9 cellular contexts compared by ENCODE assay signal in the genomic region with DNA sequence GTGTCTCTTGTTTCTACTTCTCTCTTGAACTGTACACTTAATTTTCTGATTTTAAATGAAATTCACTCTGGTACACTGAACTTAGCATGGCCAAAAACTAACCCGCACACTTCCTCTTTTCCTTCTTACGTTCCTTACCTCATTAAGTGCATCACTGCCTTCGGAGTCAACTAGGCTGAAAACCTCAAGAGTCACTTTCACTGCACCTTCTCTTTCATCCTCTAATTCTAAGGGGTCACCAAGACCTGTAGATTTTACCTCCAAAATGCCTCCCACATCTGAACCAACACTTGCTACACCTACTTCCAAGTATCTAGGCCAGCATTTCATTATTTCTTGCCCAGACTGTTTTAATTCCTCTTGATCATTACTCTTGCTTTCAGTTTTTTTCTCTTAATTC. TPM values are rescaled to one million over a fixed set of nuclear protein-coding genes. Genes with fewer than 3 reads are reported as not detected.
A peak's percentile ranks its signal among the peaks of the same experiment; 100 is the strongest.
DNase-seq lines count a peak whose midpoint lies in the region; ATAC-seq and TF ChIP-seq lines count a peak whose summit lies in the region.
"Had no signal": no experiment of that assay in that cellular context is flagged by ENCODE, and none has a peak within 500 bp of the region (broad histone marks: within the 10 kb centered on the region; RNA-seq: fewer than 3 reads in every experiment).

No MANE protein-coding gene starts in this region.

- DNase-seq in GM10266 (ENCODE audit: extremely low spot score) = peak; percentile 50
- DNase-seq in midbrain (lab: John Stamatoyannopoulos, UW) = no peak
- DNase-seq in CD14-positive monocyte (ENCODE audit: low spot score) = no peak
- no peak for DNase-seq in NCI-H1092 treated with DMSO at 0.1 percent for 48 hours (lab: John Stamatoyannopoulos, UW)

- H3K36me3 Mint-ChIP-seq in CD14-positive monocyte = peaks cover 19 to 31% of the 10 kb centered on the region in 2 donors

- TF ChIP-seq CTCF in GM10266 (IDR thresholded peaks at IDR 0.05; ENCODE audit: control insufficient read depth, insufficient read depth, low read depth, missing control alignments) (no peak), SU-DHL-6 (IDR thresholded peaks at IDR 0.05; ENCODE audit: insufficient read depth, low read length, poor library complexity, severe bottlenecking) (no peak), CD14-positive monocyte (IDR thresholded peaks at IDR 0.05) (no peak)

- no peak overlapping the region for H2AFZ ChIP-seq in SU-DHL-6 (ENCODE audit: low read depth, low read length, severe bottlenecking)

- no peak overlapping the region for H3K4me3 Mint-ChIP-seq in CD14-positive monocyte
- H3K4me3 Mint-ChIP-seq: CD4-positive, alpha-beta memory T cell had no signal

- ATAC-seq in GM19467 (IDR thresholded peaks at IDR 0.05; ENCODE audit: unreplicated experiment) (peak; percentile 62), HG03060 (IDR thresholded peaks at IDR 0.05; ENCODE audit: low read depth, unreplicated experiment) (peak; percentile 72)
- ATAC-seq in activated CD4-positive, CD25-positive, alpha-beta regulatory T cell treated with anti-CD3 and anti-CD28 coated beads, Interleukin-2, amount 50 U/mL, for 24 hours = no peak

- H3K4me1 Mint-ChIP-seq in CD14-positive monocyte = peaks cover 9% of the 10 kb centered on the region

- peak overlapping the region; percentile 96 for H3K9ac ChIP-seq in SU-DHL-6 (ENCODE audit: low read length)

- peak overlapping the region; percentile 93 for H3K27ac ChIP-seq in SU-DHL-6 (ENCODE audit: low read depth, low read length)

- H3K27me3 Mint-ChIP-seq in CD14-positive monocyte (ENCODE audit: low read depth in 3 of 3) = no peaks in the 10 kb centered on the region
- H3K27me3 Mint-ChIP-seq: CD4-positive, alpha-beta memory T cell had no signal

- no peaks in the 10 kb centered on the region for H3K9me2 ChIP-seq in SU-DHL-6 (replicated peaks; ENCODE audit: insufficient read depth, low read length)

- peak overlapping the region; percentile 39 for H3K4me3 ChIP-seq in SU-DHL-6 (ENCODE audit: insufficient read depth, low read length, poor library complexity, severe bottlenecking)

- peaks cover 97% of the 10 kb centered on the region for H3K79me2 ChIP-seq in SU-DHL-6 (ENCODE audit: insufficient read depth, low read length)

- intact Hi-C loops in CD14-positive monocyte (cut with micrococcal nuclease) = no loop called here

- no peaks in the 10 kb centered on the region for H4K20me1 ChIP-seq in SU-DHL-6 (ENCODE audit: low read depth, low read length)

- H3K27ac Mint-ChIP-seq in CD14-positive monocyte = no peak overlapping the region
- H3K27ac Mint-ChIP-seq: CD4-positive, alpha-beta memory T cell had no signal

- peak overlapping the region; percentile 93 for H3K4me2 ChIP-seq in SU-DHL-6 (ENCODE audit: low read depth, low read length, poor library complexity, severe bottlenecking)

- H3K9me3 Mint-ChIP-seq in CD14-positive monocyte = no peaks in the 10 kb centered on the region
- H3K9me3 Mint-ChIP-seq: CD4-positive, alpha-beta memory T cell had no signal

- H3K9me3 ChIP-seq in SU-DHL-6 (ENCODE audit: insufficient read depth, low read length) = no peaks in the 10 kb centered on the region

- peaks cover 35% of the 10 kb centered on the region for H3K36me3 ChIP-seq in SU-DHL-6 (ENCODE audit: low read length)

- H3K27me3 ChIP-seq in SU-DHL-6 (ENCODE audit: low read length) = no peaks in the 10 kb centered on the region

- H3F3A ChIP-seq in SU-DHL-6 (ENCODE audit: insufficient read depth) = peaks cover 72% of the 10 kb centered on the region

RNA-seq across cellular contexts. Expression of a gene that starts 6.6 kb away (rescaled TPM):
- polyA plus RNA-seq in CD14-positive monocyte = 1 to 10 TPM; 1.6 to 3.6 TPM

Comparison
In these comparisons a context has a peak if more than half of its experiments do, and no peak if none do; other contexts are left out.
1. ATAC-seq: peak in GM19467 (single experiment) and HG03060 (single experiment); none in activated CD4-positive, CD25-positive, alpha-beta regulatory T cell treated with anti-CD3 and anti-CD28 coated beads, Interleukin-2, amount 50 U/mL, for 24 hours (0 of 2).